14 cellular contexts compared by ENCODE assay signal in genomic region chr3:125220183-125220582, GRCh38. TPM values are rescaled to one million over a fixed set of nuclear protein-coding genes. Genes with fewer than 3 reads are reported as not detected.
DNase-seq lines count a peak whose midpoint lies in the region; ATAC-seq and TF ChIP-seq lines count a peak whose summit lies in the region.
"Had no signal": no experiment of that assay in that cellular context is flagged by ENCODE, and none has a peak within 500 bp of the region (broad histone marks: within the 10 kb centered on the region; RNA-seq: fewer than 3 reads in every experiment).

No MANE protein-coding gene starts in this region.

- no peak overlapping the region for H3K4me3 ChIP-seq in PC-9

- no peaks in the 10 kb centered on the region for H3F3A ChIP-seq in PC-9 (ENCODE audit: insufficient read depth, low read depth)

- no peak overlapping the region for H3K4me2 ChIP-seq in PC-9

- no peaks in the 10 kb centered on the region for H3K9me2 ChIP-seq in PC-9 (ENCODE audit: insufficient read depth)

- H4K20me1 ChIP-seq in PC-9 (ENCODE audit: insufficient read depth) = no peaks in the 10 kb centered on the region

- peak overlapping the region in 1 of 2 donors; percentile 8 for H3K27ac Mint-ChIP-seq in natural killer cell treated with Interleukin-12 subunit alpha and Interleukin-12 subunit beta and Interleukin-15 and Interleukin-18, amount 100 ng/mL, for 72 hours
- H3K27ac Mint-ChIP-seq in natural killer cell (peak overlapping the region in 1 of 2 donors; percentile 50), nephron progenitor cell (peak overlapping the region; percentile 80)
- no peak overlapping the region for H3K27ac Mint-ChIP-seq in activated CD4-positive, alpha-beta memory T cell treated with anti-CD3 and anti-CD28 coated beads, Interleukin-2, amount 10 ng/mL, durations not matched to agents 7 days and 5 days

- no peaks in the 10 kb centered on the region for H3K36me3 ChIP-seq in PC-9 (ENCODE audit: low read depth)

- DNase-seq in natural killer cell treated with Interleukin-12 subunit alpha and Interleukin-12 subunit beta and Interleukin-15 and Interleukin-18, amount 100 ng/mL, for 72 hours (ENCODE audit: low spot score) = no peak
- DNase-seq in natural killer cell (no peak), PC-9 (no peak), nephron progenitor cell (no peak), NCI-H446 treated with DMSO at 0.1 percent for 48 hours (lab: John Stamatoyannopoulos, UW) (no peak)
- no peak for DNase-seq in activated CD4-positive, alpha-beta T cell treated with anti-CD3 and anti-CD28 coated beads for 1 hour
- no peak for DNase-seq in activated CD4-positive, alpha-beta memory T cell treated with anti-CD3 and anti-CD28 coated beads, Interleukin-2, amount 10 ng/mL, durations not matched to agents 7 days and 5 days
- DNase-seq in activated CD8-positive, alpha-beta memory T cell treated with anti-CD3 and anti-CD28 coated beads, Interleukin-2, amount 50 U/mL, for 4 hours = no peak
- DNase-seq: ACHN; CD8-positive, alpha-beta memory T cell; DMS79; GOT3; H9 had no signal

- TF ChIP-seq CTCF in natural killer cell (IDR thresholded peaks at IDR 0.05) = no peak
- no peak for TF ChIP-seq CTCF in PC-9 (conservative IDR thresholded peaks at IDR 0.05)
- no peak for TF ChIP-seq CTCF in nephron progenitor cell (IDR thresholded peaks at IDR 0.05)

- H3K4me1 ChIP-seq in PC-9 (replicated peaks; ENCODE audit: insufficient read depth) = no peaks in the 10 kb centered on the region

- H3K27me3 ChIP-seq in PC-9 (ENCODE audit: insufficient read depth, low read depth) = no peaks in the 10 kb centered on the region

- no peak overlapping the region for H3K27ac ChIP-seq in PC-9

- no peaks in the 10 kb centered on the region for H3K9me3 ChIP-seq in PC-9 (ENCODE audit: insufficient read depth, low read depth)

- peaks cover 25 to 28% of the 10 kb centered on the region in 2 donors for H3K4me1 Mint-ChIP-seq in natural killer cell treated with Interleukin-12 subunit alpha and Interleukin-12 subunit beta and Interleukin-15 and Interleukin-18, amount 100 ng/mL, for 72 hours (ENCODE audit: low read depth in 2 of 2)
- H3K4me1 Mint-ChIP-seq in natural killer cell = peaks cover 24 to 31% of the 10 kb centered on the region in 2 donors
- H3K4me1 Mint-ChIP-seq in nephron progenitor cell = peaks cover 14% of the 10 kb centered on the region
- peaks cover 15% of the 10 kb centered on the region for H3K4me1 Mint-ChIP-seq in activated CD4-positive, alpha-beta memory T cell treated with anti-CD3 and anti-CD28 coated beads, Interleukin-2, amount 10 ng/mL, durations not matched to agents 7 days and 5 days

- CTCF ChIA-PET in PC-9 (lab: Charles Lee) = no interaction called here
- CTCF ChIA-PET in activated CD4-positive, alpha-beta memory T cell treated with anti-CD3 and anti-CD28 coated beads, Interleukin-2, amount 10 ng/mL, durations not matched to agents 7 days and 5 days (lab: Charles Lee) = no interaction called here

- H3K9me3 Mint-ChIP-seq in natural killer cell treated with Interleukin-12 subunit alpha and Interleukin-12 subunit beta and Interleukin-15 and Interleukin-18, amount 100 ng/mL, for 72 hours = no peaks in the 10 kb centered on the region
- H3K9me3 Mint-ChIP-seq in natural killer cell (no peaks in the 10 kb centered on the region), nephron progenitor cell (no peaks in the 10 kb centered on the region)
- H3K9me3 Mint-ChIP-seq in activated CD4-positive, alpha-beta memory T cell treated with anti-CD3 and anti-CD28 coated beads, Interleukin-2, amount 10 ng/mL, durations not matched to agents 7 days and 5 days = no peaks in the 10 kb centered on the region
- H3K9me3 Mint-ChIP-seq: CD14-positive monocyte; CD8-positive, alpha-beta memory T cell; H9 had no signal

- intact Hi-C loops in natural killer cell (cut with micrococcal nuclease) = no loop called here
- intact Hi-C loops in PC-9 (cut with micrococcal nuclease; ENCODE audit: unreplicated experiment) = no loop called here

- H3K36me3 Mint-ChIP-seq in natural killer cell treated with Interleukin-12 subunit alpha and Interleukin-12 subunit beta and Interleukin-15 and Interleukin-18, amount 100 ng/mL, for 72 hours = no peaks in the 10 kb centered on the region
- no peaks in the 10 kb centered on the region for H3K36me3 Mint-ChIP-seq in natural killer cell
- H3K36me3 Mint-ChIP-seq in nephron progenitor cell (ENCODE audit: low read depth) = no peaks in the 10 kb centered on the region
- no peaks in the 10 kb centered on the region for H3K36me3 Mint-ChIP-seq in activated CD4-positive, alpha-beta memory T cell treated with anti-CD3 and anti-CD28 coated beads, Interleukin-2, amount 10 ng/mL, durations not matched to agents 7 days and 5 days (ENCODE audit: low read depth)
- H3K36me3 Mint-ChIP-seq: CD14-positive monocyte; CD8-positive, alpha-beta memory T cell had no signal

- TSS peak; percentile 12 for BruUV-seq in PC-9 (replicated peaks; lab: Mats Ljungman, UMichigan)

- POLR2A ChIA-PET in PC-9 (lab: Charles Lee; ENCODE audit: unreplicated experiment) = no interaction called here
- POLR2A ChIA-PET in activated CD4-positive, alpha-beta memory T cell treated with anti-CD3 and anti-CD28 coated beads, Interleukin-2, amount 10 ng/mL, durations not matched to agents 7 days and 5 days (lab: Charles Lee) = no interaction called here

- no peak for ATAC-seq in natural killer cell treated with Interleukin-12 subunit alpha and Interleukin-12 subunit beta and Interleukin-15 and Interleukin-18, amount 100 ng/mL, for 72 hours
- ATAC-seq in natural killer cell = no peak

- peak overlapping the region; percentile 35 for H3K4me3 Mint-ChIP-seq in natural killer cell treated with Interleukin-12 subunit alpha and Interleukin-12 subunit beta and Interleukin-15 and Interleukin-18, amount 100 ng/mL, for 72 hours
- H3K4me3 Mint-ChIP-seq in natural killer cell (no peak overlapping the region), nephron progenitor cell (no peak overlapping the region)
- no peak overlapping the region for H3K4me3 Mint-ChIP-seq in activated CD4-positive, alpha-beta memory T cell treated with anti-CD3 and anti-CD28 coated beads, Interleukin-2, amount 10 ng/mL, durations not matched to agents 7 days and 5 days
- H3K4me3 Mint-ChIP-seq: CD14-positive monocyte; CD8-positive, alpha-beta memory T cell; H9 had no signal

- no peak overlapping the region for H2AFZ ChIP-seq in PC-9

- no peaks in the 10 kb centered on the region for H3K27me3 Mint-ChIP-seq in natural killer cell treated with Interleukin-12 subunit alpha and Interleukin-12 subunit beta and Interleukin-15 and Interleukin-18, amount 100 ng/mL, for 72 hours
- H3K27me3 Mint-ChIP-seq in natural killer cell (ENCODE audit: low read depth in 2 of 2) (no peaks in the 10 kb centered on the region), nephron progenitor cell (ENCODE audit: low read depth, poor library complexity) (peaks cover 7% of the 10 kb centered on the region)
- H3K27me3 Mint-ChIP-seq in activated CD4-positive, alpha-beta memory T cell treated with anti-CD3 and anti-CD28 coated beads, Interleukin-2, amount 10 ng/mL, durations not matched to agents 7 days and 5 days = no peaks in the 10 kb centered on the region

- no peaks in the 10 kb centered on the region for H3K79me2 ChIP-seq in PC-9 (ENCODE audit: low read depth)

RNA-seq across cellular contexts. Expression of gene SLC12A8, which starts 7.6 kb away (rescaled TPM):
- total RNA-seq in natural killer cell treated with Interleukin-12 subunit alpha and Interleukin-12 subunit beta and Interleukin-15 and Interleukin-18, amount 100 ng/mL, for 72 hours = 1 to 10 TPM; 2.7 to 4.7 TPM
- total RNA-seq in natural killer cell (1 to 10 TPM in 1 of 3 donors, under 1 TPM in 2; 0.25 to 1.4 (median 0.61) TPM), PC-9 (2021) (30.7 and 42.9 TPM in 2 replicates)
- total RNA-seq in activated CD4-positive, alpha-beta memory T cell treated with anti-CD3 and anti-CD28 coated beads, Interleukin-2, amount 10 ng/mL, durations not matched to agents 7 days and 5 days = 1 to 10 TPM in 1 of 2 experiments, under 1 TPM in 1; 0.65 to 1.3 TPM
